23 cellular contexts compared by ENCODE assay signal in genomic region chr2:18498531-18498930, GRCh38.
"Had no signal": no experiment of that assay in that cellular context is flagged by ENCODE, and none has a peak within 500 bp of the region (broad histone marks: within the 10 kb centered on the region; RNA-seq: fewer than 3 reads in every experiment).

No MANE protein-coding gene starts in this region.

- H3K4me1 ChIP-seq: ascending aorta, breast epithelium, foreskin keratinocyte, upper lobe of left lung had no signal

- ATAC-seq: activated CD8-positive, alpha-beta T cell treated with anti-CD3 and anti-CD28 coated beads for 36 hours; activated naive CD8-positive, alpha-beta T cell treated with anti-CD3 and anti-CD28 coated beads, Interleukin-2, amount 50 U/mL, for 24 hours; effector memory CD8-positive, alpha-beta T cell; foreskin keratinocyte; left colon; stimulated activated naive B cell treated with anti-CD40 and anti-IgM and Interleukin-4, amounts not matched to agents 10 μg/mL and 1 μg/mL and 100 μg/mL, for 72 hours had no signal

- H3K36me3 ChIP-seq: ascending aorta, breast epithelium, thoracic aorta, upper lobe of left lung had no signal

- H3K9me3 ChIP-seq: ascending aorta, breast epithelium, thoracic aorta, upper lobe of left lung had no signal

- H3K4me3 ChIP-seq: ascending aorta, breast epithelium, lung, thoracic aorta, upper lobe of left lung had no signal

- DNase-seq: activated CD4-positive, alpha-beta T cell treated with anti-CD3 and anti-CD28 coated beads for 48 hours; activated CD4-positive, CD25-positive, alpha-beta regulatory T cell; activated CD8-positive, alpha-beta T cell treated with anti-CD3 and anti-CD28 coated beads for 36 hours; activated naive CD4-positive, alpha-beta T cell treated with anti-CD3 and anti-CD28 coated beads, Interleukin-2, amount 10 ng/mL, durations not matched to agents 7 days and 5 days; activated naive CD8-positive, alpha-beta T cell treated with anti-CD3 and anti-CD28 coated beads, Interleukin-2, amount 50 U/mL, for 24 hours; activated T-cell treated with anti-CD3 and anti-CD28 coated beads, Interleukin-2, amount 50 U/mL, for 1 hour; cerebellar nuclear complex; dermis blood vessel endothelial cell; effector memory CD8-positive, alpha-beta T cell; foreskin keratinocyte; glutamatergic neuron; hippocampal formation; islet precursor cell; left colon; stimulated activated naive B cell treated with anti-CD40 and anti-IgM and Interleukin-4, amounts not matched to agents 10 μg/mL and 1 μg/mL and 100 μg/mL, for 72 hours; T-helper 1 cell; T-helper 9 cell; upper lobe of left lung had no signal

- H3K27me3 ChIP-seq: ascending aorta, breast epithelium, upper lobe of left lung had no signal

- H3K27ac ChIP-seq: ascending aorta, breast epithelium, epithelial cell of prostate, foreskin keratinocyte, thoracic aorta, upper lobe of left lung had no signal
